ENCODE assay signal across 1 cellular context in genomic region chr1:208243851-208244583, GRCh38.
TF ChIP-seq lines count a peak whose summit lies in the region.

A gene with protein sequence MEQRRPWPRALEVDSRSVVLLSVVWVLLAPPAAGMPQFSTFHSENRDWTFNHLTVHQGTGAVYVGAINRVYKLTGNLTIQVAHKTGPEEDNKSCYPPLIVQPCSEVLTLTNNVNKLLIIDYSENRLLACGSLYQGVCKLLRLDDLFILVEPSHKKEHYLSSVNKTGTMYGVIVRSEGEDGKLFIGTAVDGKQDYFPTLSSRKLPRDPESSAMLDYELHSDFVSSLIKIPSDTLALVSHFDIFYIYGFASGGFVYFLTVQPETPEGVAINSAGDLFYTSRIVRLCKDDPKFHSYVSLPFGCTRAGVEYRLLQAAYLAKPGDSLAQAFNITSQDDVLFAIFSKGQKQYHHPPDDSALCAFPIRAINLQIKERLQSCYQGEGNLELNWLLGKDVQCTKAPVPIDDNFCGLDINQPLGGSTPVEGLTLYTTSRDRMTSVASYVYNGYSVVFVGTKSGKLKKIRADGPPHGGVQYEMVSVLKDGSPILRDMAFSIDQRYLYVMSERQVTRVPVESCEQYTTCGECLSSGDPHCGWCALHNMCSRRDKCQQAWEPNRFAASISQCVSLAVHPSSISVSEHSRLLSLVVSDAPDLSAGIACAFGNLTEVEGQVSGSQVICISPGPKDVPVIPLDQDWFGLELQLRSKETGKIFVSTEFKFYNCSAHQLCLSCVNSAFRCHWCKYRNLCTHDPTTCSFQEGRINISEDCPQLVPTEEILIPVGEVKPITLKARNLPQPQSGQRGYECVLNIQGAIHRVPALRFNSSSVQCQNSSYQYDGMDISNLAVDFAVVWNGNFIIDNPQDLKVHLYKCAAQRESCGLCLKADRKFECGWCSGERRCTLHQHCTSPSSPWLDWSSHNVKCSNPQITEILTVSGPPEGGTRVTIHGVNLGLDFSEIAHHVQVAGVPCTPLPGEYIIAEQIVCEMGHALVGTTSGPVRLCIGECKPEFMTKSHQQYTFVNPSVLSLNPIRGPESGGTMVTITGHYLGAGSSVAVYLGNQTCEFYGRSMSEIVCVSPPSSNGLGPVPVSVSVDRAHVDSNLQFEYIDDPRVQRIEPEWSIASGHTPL (N-terminal part only) (minus strand): TSS chr1:208244384. CDS start chr1:208217922, 26,462 bp downstream.

TF ChIP-seq in HepG2, 621 proteins besides CTCF, POLR2A, EP300 and RAD21 (continued from another document and continues in another):
- TF ChIP-seq HNF1A (IDR thresholded peaks at IDR 0.05; ENCODE audit: low read depth) (no peak), HNF1A (CRISPR knock-in tag; IDR thresholded peaks at IDR 0.05; ENCODE audit: borderline replicate concordance) (no peak), FIP1L1 (IDR thresholded peaks at IDR 0.05; ENCODE audit: borderline replicate concordance, insufficient read depth, low read depth, low read length) (no peak), ZNF768 (CRISPR knock-in tag; IDR thresholded peaks at IDR 0.05) (no peak), ZFP36L2 (CRISPR knock-in tag; IDR thresholded peaks at IDR 0.05) (no peak), MED1 (CRISPR knock-in tag; IDR thresholded peaks at IDR 0.05) (no peak), ZNF281 (CRISPR knock-in tag; IDR thresholded peaks at IDR 0.05; ENCODE audit: borderline replicate concordance) (no peak), TEAD2 (CRISPR knock-in tag; IDR thresholded peaks at IDR 0.05) (no peak), HNF1B (CRISPR knock-in tag; IDR thresholded peaks at IDR 0.05) (no peak), ZNF777 (CRISPR knock-in tag; IDR thresholded peaks at IDR 0.05) (no peak), ZNF468 (CRISPR knock-in tag; IDR thresholded peaks at IDR 0.05) (no peak), ZNF280D (CRISPR knock-in tag; IDR thresholded peaks at IDR 0.05) (no peak), ZNF607 (CRISPR knock-in tag; IDR thresholded peaks at IDR 0.05; ENCODE audit: borderline replicate concordance) (no peak), PHF8 (CRISPR knock-in tag; IDR thresholded peaks at IDR 0.05) (peak; percentile 43; the same call in 1 of the 2 replicates), ZBTB38 (CRISPR knock-in tag; IDR thresholded peaks at IDR 0.05) (no peak), ZNF773 (CRISPR knock-in tag; IDR thresholded peaks at IDR 0.05; ENCODE audit: borderline replicate concordance) (no peak), ZNF446 (CRISPR knock-in tag; IDR thresholded peaks at IDR 0.05) (no peak), NONO (IDR thresholded peaks at IDR 0.05) (no peak), NONO (CRISPR knock-in tag; conservative IDR thresholded peaks at IDR 0.05) (no peak), MEF2D (CRISPR knock-in tag; IDR thresholded peaks at IDR 0.05) (no peak), SCMH1 (CRISPR knock-in tag; IDR thresholded peaks at IDR 0.05; ENCODE audit: borderline replicate concordance) (no peak), MYC (CRISPR knock-in tag; IDR thresholded peaks at IDR 0.05; ENCODE audit: borderline replicate concordance) (no peak; the same call in 1 of the 2 replicates), HMGXB4 (CRISPR knock-in tag; IDR thresholded peaks at IDR 0.05; ENCODE audit: borderline replicate concordance in 1 of 2, low read depth in 1 of 2) (no peak)
- TF ChIP-seq, protein P1, sequence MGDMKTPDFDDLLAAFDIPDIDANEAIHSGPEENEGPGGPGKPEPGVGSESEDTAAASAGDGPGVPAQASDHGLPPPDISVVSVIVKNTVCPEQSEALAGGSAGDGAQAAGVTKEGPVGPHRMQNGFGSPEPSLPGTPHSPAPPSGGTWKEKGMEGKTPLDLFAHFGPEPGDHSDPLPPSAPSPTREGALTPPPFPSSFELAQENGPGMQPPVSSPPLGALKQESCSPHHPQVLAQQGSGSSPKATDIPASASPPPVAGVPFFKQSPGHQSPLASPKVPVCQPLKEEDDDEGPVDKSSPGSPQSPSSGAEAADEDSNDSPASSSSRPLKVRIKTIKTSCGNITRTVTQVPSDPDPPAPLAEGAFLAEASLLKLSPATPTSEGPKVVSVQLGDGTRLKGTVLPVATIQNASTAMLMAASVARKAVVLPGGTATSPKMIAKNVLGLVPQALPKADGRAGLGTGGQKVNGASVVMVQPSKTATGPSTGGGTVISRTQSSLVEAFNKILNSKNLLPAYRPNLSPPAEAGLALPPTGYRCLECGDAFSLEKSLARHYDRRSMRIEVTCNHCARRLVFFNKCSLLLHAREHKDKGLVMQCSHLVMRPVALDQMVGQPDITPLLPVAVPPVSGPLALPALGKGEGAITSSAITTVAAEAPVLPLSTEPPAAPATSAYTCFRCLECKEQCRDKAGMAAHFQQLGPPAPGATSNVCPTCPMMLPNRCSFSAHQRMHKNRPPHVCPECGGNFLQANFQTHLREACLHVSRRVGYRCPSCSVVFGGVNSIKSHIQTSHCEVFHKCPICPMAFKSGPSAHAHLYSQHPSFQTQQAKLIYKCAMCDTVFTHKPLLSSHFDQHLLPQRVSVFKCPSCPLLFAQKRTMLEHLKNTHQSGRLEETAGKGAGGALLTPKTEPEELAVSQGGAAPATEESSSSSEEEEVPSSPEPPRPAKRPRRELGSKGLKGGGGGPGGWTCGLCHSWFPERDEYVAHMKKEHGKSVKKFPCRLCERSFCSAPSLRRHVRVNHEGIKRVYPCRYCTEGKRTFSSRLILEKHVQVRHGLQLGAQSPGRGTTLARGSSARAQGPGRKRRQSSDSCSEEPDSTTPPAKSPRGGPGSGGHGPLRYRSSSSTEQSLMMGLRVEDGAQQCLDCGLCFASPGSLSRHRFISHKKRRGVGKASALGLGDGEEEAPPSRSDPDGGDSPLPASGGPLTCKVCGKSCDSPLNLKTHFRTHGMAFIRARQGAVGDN (CRISPR knock-in tag; IDR thresholded peaks at IDR 0.05), result peak; percentile 45; the same call in 1 of the 2 replicates
